ENCODE assay signal across 9 cellular contexts in the genomic region with DNA sequence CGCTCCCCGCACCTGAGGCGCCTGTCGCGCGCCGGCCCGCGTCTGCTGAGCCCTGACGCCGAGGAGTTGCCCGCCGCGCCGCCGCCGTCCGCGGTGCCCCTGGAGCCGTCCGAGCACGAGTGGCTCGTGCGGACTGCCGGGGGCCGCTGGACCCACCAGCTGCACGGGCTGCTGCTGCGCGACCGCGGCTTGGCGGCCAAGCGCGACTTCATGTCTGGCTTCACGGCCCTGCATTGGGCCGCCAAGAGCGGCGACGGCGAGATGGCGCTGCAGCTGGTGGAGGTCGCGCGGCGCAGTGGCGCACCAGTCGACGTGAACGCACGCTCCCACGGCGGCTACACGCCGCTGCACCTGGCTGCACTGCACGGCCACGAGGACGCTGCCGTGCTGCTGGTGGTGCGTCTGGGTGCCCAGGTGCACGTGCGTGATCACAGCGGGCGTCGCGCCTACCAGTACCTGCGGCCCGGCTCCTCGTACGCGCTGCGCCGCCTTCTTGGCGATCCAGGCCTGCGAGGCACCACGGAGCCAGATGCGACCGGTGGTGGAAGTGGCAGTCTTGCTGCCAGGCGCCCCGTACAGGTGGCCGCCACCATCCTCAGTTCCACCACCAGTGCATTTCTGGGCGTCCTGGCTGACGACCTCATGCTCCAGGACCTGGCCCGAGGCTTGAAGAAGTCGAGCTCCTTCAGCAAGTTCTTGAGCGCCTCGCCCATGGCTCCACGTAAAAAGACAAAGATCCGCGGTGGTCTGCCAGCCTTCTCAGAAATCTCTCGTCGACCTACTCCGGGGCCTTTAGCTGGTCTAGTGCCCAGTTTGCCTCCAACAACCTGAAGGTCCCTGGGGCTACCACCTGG. TPM values are rescaled to one million over a fixed set of nuclear protein-coding genes. Genes with fewer than 3 reads are reported as not detected.
DNase-seq lines count a peak whose midpoint lies in the region; ATAC-seq, FAIRE-seq and TF ChIP-seq lines count a peak whose summit lies in the region.
"Had no signal": no experiment of that assay in that cellular context is flagged by ENCODE, and none has a peak within 500 bp of the region (broad histone marks: within the 10 kb centered on the region; RNA-seq: fewer than 3 reads in every experiment).

No MANE protein-coding gene starts in this region.

- H3K9me3 Mint-ChIP-seq in activated CD4-positive, alpha-beta T cell treated with anti-CD3 and anti-CD28 coated beads, Interleukin-2, amount 10 ng/mL, durations not matched to agents 24 days and 14 days = no peaks in the 10 kb centered on the region
- no peaks in the 10 kb centered on the region for H3K9me3 Mint-ChIP-seq in chondrocyte (ENCODE audit: low read depth)

- peaks cover 0 to 15% of the 10 kb centered on the region in 2 donors for H3K4me1 ChIP-seq in lung (ENCODE audit: control insufficient read depth in 2 of 2, insufficient read depth in 2 of 2, low read length in 2 of 2)

- H3K9me3 ChIP-seq in lung (ENCODE audit: control insufficient read depth in 2 of 2, insufficient read depth in 1 of 2, low read length in 1 of 2) = no peaks in the 10 kb centered on the region

- no peaks in the 10 kb centered on the region for H3K36me3 Mint-ChIP-seq in activated CD4-positive, alpha-beta T cell treated with anti-CD3 and anti-CD28 coated beads, Interleukin-2, amount 10 ng/mL, durations not matched to agents 24 days and 14 days (ENCODE audit: low read depth)
- peaks cover 1% of the 10 kb centered on the region for H3K36me3 Mint-ChIP-seq in chondrocyte (ENCODE audit: low read depth)

- H3K27ac ChIP-seq in lung (ENCODE audit: low read depth in 1 of 2, low read length in 1 of 2) = no peak overlapping the region

- intact Hi-C loops in activated CD4-positive, alpha-beta T cell treated with anti-CD3 and anti-CD28 coated beads, Interleukin-2, amount 10 ng/mL, durations not matched to agents 24 days and 14 days (cut with micrococcal nuclease) = no loop called here

- H3K27me3 ChIP-seq in lung (ENCODE audit: control insufficient read depth, insufficient read depth) = no peaks in the 10 kb centered on the region

- TF ChIP-seq CTCF in chondrocyte (IDR thresholded peaks at IDR 0.05) (no peak), lung (IDR thresholded peaks at IDR 0.05; ENCODE audit: control extremely low read depth, extremely low read depth) (no peak)

- peak overlapping the region; percentile 48 for H3K27ac Mint-ChIP-seq in activated CD4-positive, alpha-beta T cell treated with anti-CD3 and anti-CD28 coated beads, Interleukin-2, amount 10 ng/mL, durations not matched to agents 24 days and 14 days
- no peak overlapping the region for H3K27ac Mint-ChIP-seq in chondrocyte (ENCODE audit: unreplicated experiment)

- peak overlapping the region; percentile 50 for H3K4me3 Mint-ChIP-seq in activated CD4-positive, alpha-beta T cell treated with anti-CD3 and anti-CD28 coated beads, Interleukin-2, amount 10 ng/mL, durations not matched to agents 24 days and 14 days
- peak overlapping the region; percentile 19 for H3K4me3 Mint-ChIP-seq in chondrocyte (ENCODE audit: unreplicated experiment)

- no peak for TF ChIP-seq POLR2A in GM12892 (IDR thresholded peaks at IDR 0.05; ENCODE audit: low read depth, low read length)

- peaks cover 54% of the 10 kb centered on the region for H3K27me3 Mint-ChIP-seq in activated CD4-positive, alpha-beta T cell treated with anti-CD3 and anti-CD28 coated beads, Interleukin-2, amount 10 ng/mL, durations not matched to agents 24 days and 14 days
- peaks cover 24% of the 10 kb centered on the region for H3K27me3 Mint-ChIP-seq in chondrocyte (ENCODE audit: low read depth)

- 58 to 66% methylated on average over 73 to 92 of the region's 92 CpGs for WGBS in lung, 2 donors

- H3K36me3 ChIP-seq in lung (ENCODE audit: control insufficient read depth in 2 of 2, insufficient read depth in 2 of 2, low read length in 2 of 2) = no peaks in the 10 kb centered on the region

- FAIRE-seq in GM12892 (lab: Jason Lieb, UNC) = no peak

- H3K4me1 Mint-ChIP-seq in activated CD4-positive, alpha-beta T cell treated with anti-CD3 and anti-CD28 coated beads, Interleukin-2, amount 10 ng/mL, durations not matched to agents 24 days and 14 days = peaks cover 11% of the 10 kb centered on the region
- peaks cover 7% of the 10 kb centered on the region for H3K4me1 Mint-ChIP-seq in chondrocyte (ENCODE audit: low read depth)

- peak overlapping the region; percentile 10 for H3K4me3 ChIP-seq in lung

- peak; percentile 42 for ATAC-seq in lung (ENCODE audit: insufficient read depth, low FRiP score)

- DNase-seq in activated CD4-positive, alpha-beta T cell treated with anti-CD3 and anti-CD28 coated beads, Interleukin-2, amount 10 ng/mL, durations not matched to agents 24 days and 14 days = no peak
- DNase-seq in activated CD4-positive, alpha-beta T cell treated with anti-CD3 and anti-CD28 coated beads for 48 hours = no peak
- no peak for DNase-seq in chondrocyte (ENCODE audit: low spot score)
- no peak for DNase-seq in lung (ENCODE audit: low spot score)
- peak; percentile 27 for DNase-seq in superior temporal gyrus (ENCODE audit: extremely low spot score)
- DNase-seq in stimulated activated CD4-positive, alpha-beta T cell treated with anti-CD3 and anti-CD28 coated beads, Interleukin-4, amount 100 ng/mL, for 24 hours = no peak
- no peak for DNase-seq in midbrain (lab: John Stamatoyannopoulos, UW)
- DNase-seq in GM12892 (ENCODE audit: insufficient read length) = no peak

RNA-seq across cellular contexts. Expression of a gene that starts 1.6 kb away (rescaled TPM):
- 0.59 and 0.65 TPM in 2 replicates for total RNA-seq in activated CD4-positive, alpha-beta T cell treated with anti-CD3 and anti-CD28 coated beads, Interleukin-2, amount 10 ng/mL, durations not matched to agents 24 days and 14 days
- not detected in 3 replicates for total RNA-seq in chondrocyte
- under 1 TPM; 0.14 to 0.98 TPM for total RNA-seq in lung
- under 1 TPM; 0.06 to 0.10 TPM for polyA plus RNA-seq in lung
- polyA plus RNA-seq in GM12892 (2012; ENCODE audit: missing spikeins) = 0.32 TPM
- total RNA-seq: A172 had no signal

RNA-seq across cellular contexts. Expression of a gene that starts 15.8 kb away (rescaled TPM):
- 5.3 and 7.4 TPM in 2 replicates for total RNA-seq in activated CD4-positive, alpha-beta T cell treated with anti-CD3 and anti-CD28 coated beads, Interleukin-2, amount 10 ng/mL, durations not matched to agents 24 days and 14 days
- total RNA-seq in chondrocyte = 6.5 to 7.7 TPM (median 7.6 TPM) in 3 replicates
- total RNA-seq in lung = 10 to 100 TPM in 1 of 2 donors, 1 to 10 TPM in 1; 7.0 to 21.9 TPM
- 10 to 100 TPM in 1 of 2 donors, 1 to 10 TPM in 1; 7.9 to 15.0 TPM for polyA plus RNA-seq in lung
- polyA plus RNA-seq in GM12892 (2012; ENCODE audit: missing spikeins) = 2.9 TPM

RNA-seq across cellular contexts. Expression of a gene that starts 37.6 kb away (rescaled TPM):
- total RNA-seq in activated CD4-positive, alpha-beta T cell treated with anti-CD3 and anti-CD28 coated beads, Interleukin-2, amount 10 ng/mL, durations not matched to agents 24 days and 14 days = 43.8 and 45.4 TPM in 2 replicates
- total RNA-seq in chondrocyte = 86.0 to 128 TPM (median 127 TPM) in 3 replicates
- total RNA-seq in lung = 10 to 100 TPM; 27.5 to 37.8 TPM
- 10 to 100 TPM; 12.4 to 16.5 TPM for polyA plus RNA-seq in lung
- 30.3 TPM for polyA plus RNA-seq in GM12892 (2012; ENCODE audit: missing spikeins)

RNA-seq across cellular contexts. Expression of a gene that starts 51.6 kb away (rescaled TPM):
- total RNA-seq in activated CD4-positive, alpha-beta T cell treated with anti-CD3 and anti-CD28 coated beads, Interleukin-2, amount 10 ng/mL, durations not matched to agents 24 days and 14 days = 0.30 and 0.45 TPM in 2 replicates
- total RNA-seq in chondrocyte (0.29 to 0.38 TPM (median 0.30 TPM) in 3 replicates), lung (under 1 TPM; 0.25 to 0.37 TPM)
- polyA plus RNA-seq in lung = under 1 TPM; 0.14 to 0.28 TPM
- polyA plus RNA-seq in GM12892 (2012; ENCODE audit: missing spikeins) = 0.68 TPM

RNA-seq across cellular contexts. Expression of a gene that starts 51.8 kb away (rescaled TPM):
- total RNA-seq in activated CD4-positive, alpha-beta T cell treated with anti-CD3 and anti-CD28 coated beads, Interleukin-2, amount 10 ng/mL, durations not matched to agents 24 days and 14 days = 454 and 464 TPM in 2 replicates
- total RNA-seq in chondrocyte = 378 to 436 TPM (median 403 TPM) in 3 replicates
- 100 to 1,000 TPM in 1 of 2 donors, 10 to 100 TPM in 1; 99.0 to 359 TPM for total RNA-seq in lung
- polyA plus RNA-seq in lung = 100 to 1,000 TPM; 232 to 528 TPM
- polyA plus RNA-seq in GM12892 (2012; ENCODE audit: missing spikeins) = 423 TPM
